In genomic region chr19:38125238-38125637, GRCh38 we compare ENCODE assay signal across 23 cellular contexts.
"Had no signal": no experiment of that assay in that cellular context is flagged by ENCODE, and none has a peak within 500 bp of the region (broad histone marks: within the 10 kb centered on the region; RNA-seq: fewer than 3 reads in every experiment).

No MANE protein-coding gene starts in this region.

- H3K4me1 ChIP-seq: ascending aorta had no signal

- H3K4me3 ChIP-seq: ascending aorta, coronary artery, dorsolateral prefrontal cortex had no signal

- H3K27me3 ChIP-seq: ascending aorta, brain microvascular endothelial cell, dorsolateral prefrontal cortex had no signal

- H3K27ac ChIP-seq: ascending aorta, brain microvascular endothelial cell, coronary artery, dorsolateral prefrontal cortex had no signal

- DNase-seq: activated CD4-positive, alpha-beta memory T cell treated with anti-CD3 and anti-CD28 coated beads for 36 hours; activated CD4-positive, alpha-beta T cell treated with anti-CD3 and anti-CD28 coated beads for 36 hours; activated CD4-positive, alpha-beta T cell treated with anti-CD3 and anti-CD28 coated beads, Interleukin-2, amount 10 ng/mL, durations not matched to agents 24 days and 14 days; activated CD4-positive, CD25-positive, alpha-beta regulatory T cell; activated CD4-positive, CD25-positive, alpha-beta regulatory T cell treated with anti-CD3 and anti-CD28 coated beads, Interleukin-2, amount 50 U/mL, for 72 hours; activated CD8-positive, alpha-beta memory T cell treated with anti-CD3 and anti-CD28 coated beads, Interleukin-2, amount 10 ng/mL, durations not matched to agents 7 days and 5 days; activated CD8-positive, alpha-beta memory T cell treated with anti-CD3 and anti-CD28 coated beads, Interleukin-2, amount 50 U/mL, for 4 hours; activated CD8-positive, alpha-beta T cell treated with anti-CD3 and anti-CD28 coated beads, Interleukin-2, amount 10 ng/mL, durations not matched to agents 7 days and 5 days; activated effector memory CD4-positive, alpha-beta T cell treated with anti-CD3 and anti-CD28 coated beads, Interleukin-2, amount 50 U/mL, for 16 hours; activated naive CD4-positive, alpha-beta T cell treated with anti-CD3 and anti-CD28 coated beads, Interleukin-2, amount 10 ng/mL, durations not matched to agents 7 days and 5 days; activated naive CD8-positive, alpha-beta T cell treated with anti-CD3 and anti-CD28 coated beads, Interleukin-2, amount 10 ng/mL, durations not matched to agents 7 days and 5 days; activated T-cell treated with anti-CD3 and anti-CD28 coated beads, Interleukin-2, amount 50 U/mL, for 1 hour; activated T-cell treated with anti-CD3 and anti-CD28 coated beads, Interleukin-2, amount 50 U/mL, for 48 hours; brain microvascular endothelial cell; effector memory CD4-positive, alpha-beta T cell; endodermal cell; foreskin fibroblast; head of caudate nucleus; T-helper 1 cell; T-helper 2 cell had no signal
